In the genomic region with DNA sequence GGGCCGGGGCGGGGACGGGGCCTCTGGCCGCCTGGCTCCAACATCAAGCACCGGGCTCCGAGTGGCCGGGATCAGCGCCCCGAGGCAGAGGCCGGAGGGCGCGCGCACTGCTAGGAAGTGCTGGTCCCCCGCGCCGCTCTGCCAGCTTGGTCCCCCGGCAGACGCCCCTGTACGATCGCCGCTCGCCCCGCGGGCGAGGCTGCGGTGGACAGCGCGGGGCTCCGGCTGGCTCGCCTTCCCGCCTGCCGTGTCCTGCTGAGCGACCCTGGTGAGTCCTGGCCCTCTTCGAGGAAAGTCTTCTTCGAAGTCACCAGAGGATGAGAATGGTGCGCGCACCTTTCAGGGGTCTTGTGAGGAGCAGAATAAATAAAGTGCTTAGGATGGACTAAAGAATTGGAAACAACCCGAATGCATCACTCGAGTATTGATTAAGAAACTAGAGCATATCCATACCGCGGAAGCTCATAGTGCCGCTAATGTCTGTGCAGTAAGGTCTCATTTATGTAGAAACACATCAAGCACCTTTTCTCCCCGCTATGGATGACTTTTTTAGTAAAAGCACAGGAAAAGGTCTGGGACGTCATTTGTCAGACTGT, we compare ENCODE assay signal across 8 cellular contexts. TPM values are rescaled to one million over a fixed set of nuclear protein-coding genes. Genes with fewer than 3 reads are reported as not detected.
DNase-seq lines count a peak whose midpoint lies in the region; ATAC-seq and TF ChIP-seq lines count a peak whose summit lies in the region.

No MANE protein-coding gene starts in this region.

- H3K4me1 Mint-ChIP-seq in CD8-positive, alpha-beta memory T cell = peaks cover 21 to 34% (median 22%) of the 10 kb centered on the region in 3 donors
- H3K4me1 Mint-ChIP-seq in activated naive CD8-positive, alpha-beta T cell (ENCODE audit: low read depth) = peaks cover 23% of the 10 kb centered on the region

- POLR2A ChIA-PET in CD8-positive, alpha-beta memory T cell (lab: Charles Lee) = interaction anchor here (0.7 to 3.4 kb wide), 17 partner anchors 10 to 266 kb away, joined by 3 to 30 read pairs (median 4); partner anchors contain the start of genes HCFC1R1, THOC6, ZNF174 and ZNF263

- peaks cover 0 to 50% (median 0%) of the 10 kb centered on the region in 3 donors for H3K36me3 Mint-ChIP-seq in CD8-positive, alpha-beta memory T cell
- peaks cover 4% of the 10 kb centered on the region for H3K36me3 Mint-ChIP-seq in activated naive CD8-positive, alpha-beta T cell

- no peaks in the 10 kb centered on the region for H3K9me3 ChIP-seq in CD8-positive, alpha-beta memory T cell (ENCODE audit: low read length)

- H3K36me3 ChIP-seq in CD8-positive, alpha-beta memory T cell (ENCODE audit: insufficient read depth, low read length) = no peaks in the 10 kb centered on the region
- H3K36me3 ChIP-seq in kidney epithelial cell (ENCODE audit: control insufficient read depth, insufficient read depth, low read length) = no peaks in the 10 kb centered on the region

- no peaks in the 10 kb centered on the region for H3K27me3 ChIP-seq in CD8-positive, alpha-beta memory T cell (ENCODE audit: insufficient read depth, low read length, poor library complexity, severe bottlenecking)
- H3K27me3 ChIP-seq in kidney epithelial cell (ENCODE audit: control insufficient read depth, insufficient read depth, low read length) = no peaks in the 10 kb centered on the region

- CTCF ChIA-PET in CD8-positive, alpha-beta memory T cell (lab: Charles Lee) = interaction anchor here (0.7 to 14.6 kb wide), 14 partner anchors 10 to 326 kb away, joined by 3 to 278 read pairs (median 5); partner anchors contain the start of genes BICDL2 and ZSCAN10

- no peak for TF ChIP-seq CTCF in HFF-Myc (IDR thresholded peaks at IDR 0.05; ENCODE audit: low read depth, low read length, missing control alignments)
- no peak for TF ChIP-seq CTCF in kidney epithelial cell (IDR thresholded peaks at IDR 0.05; ENCODE audit: insufficient read depth, low read length, poor library complexity, severe bottlenecking)

- H3K4me3 Mint-ChIP-seq in CD8-positive, alpha-beta memory T cell = peak overlapping the region; percentile 92 to 99 (median 97)
- H3K4me3 Mint-ChIP-seq in activated naive CD8-positive, alpha-beta T cell = peak overlapping the region; percentile 99

- peaks cover 18% of the 10 kb centered on the region for H3K4me1 ChIP-seq in CD8-positive, alpha-beta memory T cell (ENCODE audit: insufficient read depth, low read length)

- no peaks in the 10 kb centered on the region for H3K9me3 Mint-ChIP-seq in CD8-positive, alpha-beta memory T cell
- no peaks in the 10 kb centered on the region for H3K9me3 Mint-ChIP-seq in activated naive CD8-positive, alpha-beta T cell (ENCODE audit: low read depth)

- peak overlapping the region; percentile 74 to 96 (median 90) for H3K27ac Mint-ChIP-seq in CD8-positive, alpha-beta memory T cell
- H3K27ac Mint-ChIP-seq in activated naive CD8-positive, alpha-beta T cell = peak overlapping the region; percentile 89

- H3K27me3 Mint-ChIP-seq in CD8-positive, alpha-beta memory T cell = no peaks in the 10 kb centered on the region
- no peaks in the 10 kb centered on the region for H3K27me3 Mint-ChIP-seq in activated naive CD8-positive, alpha-beta T cell

- no peak for ATAC-seq in HG02885 (IDR thresholded peaks at IDR 0.05; ENCODE audit: poor library complexity, unreplicated experiment)

- H3K4me3 ChIP-seq in CD8-positive, alpha-beta memory T cell (ENCODE audit: low read length) = peak overlapping the region; percentile 98
- peak overlapping the region; percentile 98 for H3K4me3 ChIP-seq in HFF-Myc (replicated peaks; ENCODE audit: low read depth, low read length)
- H3K4me3 ChIP-seq in kidney epithelial cell (ENCODE audit: low read depth, low read length) = peak overlapping the region; percentile 76

- H3K27ac ChIP-seq in CD8-positive, alpha-beta memory T cell (ENCODE audit: low read depth, low read length) = peak overlapping the region; percentile 81

- DNase-seq in CD8-positive, alpha-beta memory T cell = no peak
- DNase-seq in HFF-Myc (ENCODE audit: extremely low read depth, low read depth) (no peak), kidney epithelial cell (ENCODE audit: low read depth) (no peak), superior temporal gyrus (ENCODE audit: extremely low spot score) (peak; percentile 50), SKM-1 (lab: John Stamatoyannopoulos, UW; ENCODE audit: unreplicated experiment) (no peak)
- DNase-seq in stimulated activated CD4-positive, alpha-beta T cell treated with anti-CD3 and anti-CD28 coated beads, Interleukin-4, amount 100 ng/mL, for 1 hour = no peak

RNA-seq across cellular contexts. Expression of gene ZNF213, which starts 0.4 kb away (rescaled TPM):
- 10 to 100 TPM; 10.4 to 10.5 TPM for total RNA-seq in CD8-positive, alpha-beta memory T cell
- polyA plus RNA-seq in CD8-positive, alpha-beta memory T cell = 3.8 TPM
- 13.7 and 16.6 TPM in 2 replicates for total RNA-seq in kidney epithelial cell

RNA-seq across cellular contexts. Expression of gene ZNF205, which starts 22.8 kb away (rescaled TPM):
- total RNA-seq in CD8-positive, alpha-beta memory T cell = under 1 TPM in 1 of 2 experiments, not detected in 1; 0.11 TPM
- not detected for polyA plus RNA-seq in CD8-positive, alpha-beta memory T cell
- 25.1 and 27.9 TPM in 2 replicates for total RNA-seq in kidney epithelial cell

RNA-seq across cellular contexts. Expression of gene ZSCAN10, which starts 36.1 kb away (rescaled TPM):
- under 1 TPM in 1 of 2 experiments, not detected in 1; 0.15 TPM for total RNA-seq in CD8-positive, alpha-beta memory T cell
- polyA plus RNA-seq in CD8-positive, alpha-beta memory T cell = not detected
- not detected in 2 replicates for total RNA-seq in kidney epithelial cell

RNA-seq across cellular contexts. Expression of gene OR1F1, which starts 52.8 kb away (rescaled TPM):
- total RNA-seq in CD8-positive, alpha-beta memory T cell = not detected
- polyA plus RNA-seq in CD8-positive, alpha-beta memory T cell = not detected
- not detected in 2 replicates for total RNA-seq in kidney epithelial cell

Comparison
In these comparisons a context has a peak if more than half of its experiments do, and no peak if none do; other contexts are left out.
1. RNA of gene ZNF205, which starts 22.8 kb away (total RNA-seq): 25.1 to 27.9 TPM in kidney epithelial cell; 0.11 TPM in CD8-positive, alpha-beta memory T cell; every median in the first group is over 10 times any median in the second.
2. Peak in every context shown above with its lines, with median percentiles within 50 percentile points of each other: H3K4me3 ChIP-seq.